In genomic region chr1:174800221-174800791, GRCh38 we compare ENCODE assay signal across 8 cellular contexts.
A peak's percentile ranks its signal among the peaks of the same experiment; 100 is the strongest.
DNase-seq lines count a peak whose midpoint lies in the region; ATAC-seq and TF ChIP-seq lines count a peak whose summit lies in the region.

No MANE protein-coding gene starts in this region.

- H3K27ac ChIP-seq in PC-3 (ENCODE audit: low read length), result no peak overlapping the region
- peak overlapping the region; percentile 65 for H3K27ac ChIP-seq in effector memory CD4-positive, alpha-beta T cell (ENCODE audit: insufficient read depth, low read length, poor library complexity, severe bottlenecking)

- peak overlapping the region; percentile 70 for H3K4me3 ChIP-seq in PC-3 (ENCODE audit: low read length)
- H3K4me3 ChIP-seq in effector memory CD4-positive, alpha-beta T cell (ENCODE audit: insufficient read depth, low read depth, low read length, poor library complexity, severe bottlenecking), result peak overlapping the region; percentile 72
- H3K4me3 ChIP-seq in mucosa of descending colon, result peak overlapping the region; percentile 11

- H3K9me3 ChIP-seq in PC-3 (ENCODE audit: low read length), result no peaks in the 10 kb centered on the region
- H3K9me3 ChIP-seq in effector memory CD4-positive, alpha-beta T cell (ENCODE audit: control insufficient read depth, low read length), result no peaks in the 10 kb centered on the region
- H3K9me3 ChIP-seq in mucosa of descending colon, result no peaks in the 10 kb centered on the region

- H4K20me1 ChIP-seq in PC-3 (ENCODE audit: low read length), result no peaks in the 10 kb centered on the region

- DNase-seq in PC-3 (no peak), mucosa of descending colon (peak in 2 of 3 donors; percentile 16 to 29), GM13976 (ENCODE audit: low spot score) (no peak), HT-29 (ENCODE audit: low spot score) (no peak), SKM-1 (lab: John Stamatoyannopoulos, UW; ENCODE audit: unreplicated experiment) (no peak)
- DNase-seq in effector memory CD4-positive, alpha-beta T cell, result no peak

- CTCF ChIA-PET in PC-3 (lab: Charles Lee), result interaction anchor here (0.5 to 0.9 kb wide), 2 partner anchors 29 to 187 kb away, joined by 3 to 5 read pairs; no protein-coding TSS in a partner anchor

- ATAC-seq in GM19395 (IDR thresholded peaks at IDR 0.05; ENCODE audit: unreplicated experiment) (peak; percentile 4), PC-3 (no peak), mucosa of descending colon (peak; percentile 40), HG02885 (IDR thresholded peaks at IDR 0.05; ENCODE audit: poor library complexity, unreplicated experiment) (no peak)

- H3K9ac ChIP-seq in PC-3 (ENCODE audit: low read length), result peak overlapping the region; percentile 11; the same call in 1 of the 2 replicates

- H3F3A ChIP-seq in PC-3 (ENCODE audit: low read length, unreplicated experiment), result no peaks in the 10 kb centered on the region

- H3K9me2 ChIP-seq in PC-3 (replicated peaks; ENCODE audit: low read length), result no peaks in the 10 kb centered on the region

- TF ChIP-seq CTCF in PC-3 (conservative IDR thresholded peaks at IDR 0.05; ENCODE audit: low read depth, low read length) (no peak), mucosa of descending colon (IDR thresholded peaks at IDR 0.05) (no peak), GM13976 (IDR thresholded peaks at IDR 0.05; ENCODE audit: borderline replicate concordance, control extremely low read depth, extremely low read depth, insufficient read depth, missing control alignments) (no peak)

- H3K4me1 ChIP-seq in PC-3 (ENCODE audit: insufficient read depth, low read length) (peaks cover 18% of the 10 kb centered on the region), mucosa of descending colon (ENCODE audit: low read depth) (peaks cover 4% of the 10 kb centered on the region)
- H3K4me1 ChIP-seq in effector memory CD4-positive, alpha-beta T cell (ENCODE audit: control insufficient read depth, insufficient read depth, low read length, poor library complexity, severe bottlenecking), result peaks cover 5% of the 10 kb centered on the region

- H3K79me2 ChIP-seq in PC-3 (ENCODE audit: low read length), result no peaks in the 10 kb centered on the region

- H2AFZ ChIP-seq in PC-3 (ENCODE audit: low read length), result peak overlapping the region; percentile 71

- in situ Hi-C loops in GM13976 (cut with MboI; ENCODE audit: low sequenced_read_pairs, unreplicated experiment), result no loop called here

- H3K36me3 ChIP-seq in PC-3 (ENCODE audit: low read depth, low read length), result no peaks in the 10 kb centered on the region
- H3K36me3 ChIP-seq in effector memory CD4-positive, alpha-beta T cell (ENCODE audit: control insufficient read depth, insufficient read depth, low read length), result no peaks in the 10 kb centered on the region
- H3K36me3 ChIP-seq in mucosa of descending colon (ENCODE audit: low read depth), result no peaks in the 10 kb centered on the region

- POLR2A ChIA-PET in PC-3 (lab: Charles Lee; ENCODE audit: unreplicated experiment), result interaction anchor here (0.7 to 0.8 kb wide), 2 partner anchors 223 to 416 kb away, joined by 3 to 6 read pairs; partner anchors contain the start of gene MRPS14

- H3K4me2 ChIP-seq in PC-3 (ENCODE audit: low read length), result peak overlapping the region; percentile 90

- BruUV-seq in PC-3 (replicated peaks; lab: Mats Ljungman, UMichigan), result no TSS peak

- no peaks in the 10 kb centered on the region for H3K27me3 ChIP-seq in PC-3 (ENCODE audit: low read length)
- H3K27me3 ChIP-seq in effector memory CD4-positive, alpha-beta T cell (replicated peaks; ENCODE audit: control insufficient read depth, insufficient read depth, low read length, poor library complexity, severe bottlenecking), result no peaks in the 10 kb centered on the region

- intact Hi-C loops in PC-3 (cut with micrococcal nuclease), result loop anchor here (5.0 kb wide), 1 partner anchor 113 kb away; no protein-coding TSS in a partner anchor
- intact Hi-C loops in mucosa of descending colon (cut with DNase I, micrococcal nuclease), result no loop called here

Comparison
In these comparisons a context has a peak if more than half of its experiments do, and no peak if none do; other contexts are left out.
1. ATAC-seq: peak in GM19395 (single experiment) and mucosa of descending colon (single experiment); none in PC-3 (single experiment) and HG02885 (single experiment).
2. DNase-seq: peak in mucosa of descending colon (2 of 3); none in PC-3 (single experiment), effector memory CD4-positive, alpha-beta T cell (0 of 3), GM13976 (single experiment), HT-29 (single experiment) and SKM-1 (single experiment).
3. H3K4me3 ChIP-seq: peak in every context shown above with its lines; median percentile 72 in effector memory CD4-positive, alpha-beta T cell; 70 in PC-3; 11 in mucosa of descending colon.